7 cellular contexts compared by ENCODE assay signal in genomic region chr5:177303925-177304391, GRCh38. TPM values are rescaled to one million over a fixed set of nuclear protein-coding genes. Genes with fewer than 3 reads are reported as not detected.
A peak's percentile ranks its signal among the peaks of the same experiment; 100 is the strongest.
DNase-seq lines count a peak whose midpoint lies in the region; ATAC-seq and TF ChIP-seq lines count a peak whose summit lies in the region.

No MANE protein-coding gene starts in this region.

- peak overlapping the region; percentile 97 for H3K4me2 ChIP-seq in PC-3 (ENCODE audit: low read length)

- H3K4me3 ChIP-seq in PC-3 (ENCODE audit: low read length) (peak overlapping the region; percentile 86), neutrophil (ENCODE audit: low read depth in 1 of 2, low read length in 1 of 2) (peak overlapping the region; percentile 79 to 99)

- H3K27ac ChIP-seq in PC-3 (ENCODE audit: low read length), result peak overlapping the region; percentile 92
- H3K27ac ChIP-seq in neutrophil, result peak overlapping the region; percentile 95

- CTCF ChIA-PET in PC-3 (lab: Charles Lee), result no interaction called here

- peak; percentile 43 for TF ChIP-seq POLR2A in erythroblast (IDR thresholded peaks at IDR 0.05; ENCODE audit: low read length)

- peak overlapping the region; percentile 89 for H3K9ac ChIP-seq in PC-3 (ENCODE audit: low read length)

- peak overlapping the region; percentile 31; the same call in 1 of the 2 replicates for H2AFZ ChIP-seq in PC-3 (ENCODE audit: low read length)

- no TSS peak for BruUV-seq in PC-3 (replicated peaks; lab: Mats Ljungman, UMichigan)

- POLR2A ChIA-PET in PC-3 (lab: Charles Lee; ENCODE audit: unreplicated experiment), result no interaction called here

- no peaks in the 10 kb centered on the region for H3K9me2 ChIP-seq in PC-3 (replicated peaks; ENCODE audit: low read length)

- H3K4me1 ChIP-seq in PC-3 (ENCODE audit: insufficient read depth, low read length), result peaks cover 53% of the 10 kb centered on the region
- peaks cover 85 to 89% of the 10 kb centered on the region in 2 experiments for H3K4me1 ChIP-seq in neutrophil (ENCODE audit: control insufficient read depth in 1 of 2, insufficient read depth in 1 of 2, low read depth in 1 of 2, low read length in 1 of 2)

- DNase-seq in PC-3 (no peak), erythroblast (lab: John Stamatoyannopoulos, UW) (peak; percentile 71 to 75), NCI-H1048 (lab: John Stamatoyannopoulos, UW) (no peak), GF-D8 (lab: John Stamatoyannopoulos, UW) (no peak)

- TF ChIP-seq CTCF in PC-3 (conservative IDR thresholded peaks at IDR 0.05; ENCODE audit: low read depth, low read length) (no peak), neutrophil (IDR thresholded peaks at IDR 0.05) (no peak)

- peaks cover 18% of the 10 kb centered on the region; the same call in 1 of the 2 replicates for H3K36me3 ChIP-seq in PC-3 (ENCODE audit: low read depth, low read length)
- H3K36me3 ChIP-seq in neutrophil, result peaks cover 57% of the 10 kb centered on the region

- H3K79me2 ChIP-seq in PC-3 (ENCODE audit: low read length), result peaks cover 47% of the 10 kb centered on the region

- no peaks in the 10 kb centered on the region for H3K27me3 ChIP-seq in PC-3 (ENCODE audit: low read length)
- no peaks in the 10 kb centered on the region for H3K27me3 ChIP-seq in neutrophil

- peaks cover 25% of the 10 kb centered on the region for H4K20me1 ChIP-seq in PC-3 (ENCODE audit: low read length)

- peaks cover 19% of the 10 kb centered on the region for H3F3A ChIP-seq in PC-3 (ENCODE audit: low read length, unreplicated experiment)

- intact Hi-C loops in PC-3 (cut with micrococcal nuclease), result loop anchor here (5.0 kb wide), 2 partner anchors 172 to 193 kb away; partner anchors contain the start of genes NSD1 and PDLIM7

- peak; percentile 13 for ATAC-seq in GM21381 (IDR thresholded peaks at IDR 0.05; ENCODE audit: unreplicated experiment)
- ATAC-seq in PC-3, result no peak
- ATAC-seq in HG03025 (IDR thresholded peaks at IDR 0.05; ENCODE audit: low FRiP score, unreplicated experiment), result no peak

- H3K9me3 ChIP-seq in PC-3 (ENCODE audit: low read length), result no peaks in the 10 kb centered on the region
- no peaks in the 10 kb centered on the region for H3K9me3 ChIP-seq in neutrophil

RNA-seq across cellular contexts. Expression of gene PRELID1, which starts 0.4 kb away (rescaled TPM):
- total RNA-seq in PC-3 (2014; rRNA removed), result 496 and 505 TPM in 2 replicates

RNA-seq across cellular contexts. Expression of gene RAB24, which starts 0.4 kb away (rescaled TPM):
- total RNA-seq in PC-3 (2014; rRNA removed), result 40.3 and 41.1 TPM in 2 replicates

RNA-seq across cellular contexts. Expression of gene MXD3, which starts 7.7 kb away (rescaled TPM):
- total RNA-seq in PC-3 (2014; rRNA removed), result 45.7 and 55.1 TPM in 2 replicates

RNA-seq across cellular contexts. Expression of gene LMAN2, which starts 47.5 kb away (rescaled TPM):
- total RNA-seq in PC-3 (2014; rRNA removed), result 310 and 369 TPM in 2 replicates

RNA-seq across cellular contexts. Expression of gene RGS14, which starts 53.8 kb away (rescaled TPM):
- 32.3 TPM in 2 replicates for total RNA-seq in PC-3 (2014; rRNA removed)

Comparison
In these comparisons a context has a peak if more than half of its experiments do, and no peak if none do; other contexts are left out.
1. DNase-seq: peak in erythroblast (2 of 2); none in PC-3 (single experiment), NCI-H1048 (single experiment) and GF-D8 (single experiment).